ENCODE assay signal across 29 cellular contexts in genomic region chr15:27485265-27485664, GRCh38.
"Had no signal": no experiment of that assay in that cellular context is flagged by ENCODE, and none has a peak within 500 bp of the region (broad histone marks: within the 10 kb centered on the region; RNA-seq: fewer than 3 reads in every experiment).

No MANE protein-coding gene starts in this region.

- H3K4me1 Mint-ChIP-seq: activated B cell treated with CpG ODN at 0.5 μM for 24 hours; activated CD4-positive, alpha-beta T cell treated with anti-CD3 and anti-CD28 coated beads, Interleukin-2, amount 10 ng/mL, durations not matched to agents 24 days and 14 days; activated naive CD8-positive, alpha-beta T cell treated with anti-CD3 and anti-CD28 coated beads, Interleukin-2, amount 50 U/mL, for 24 hours had no signal

- H3K27ac ChIP-seq: ascending aorta, body of pancreas, SJSA1 had no signal

- H3K4me3 ChIP-seq: ascending aorta, body of pancreas, SJSA1 had no signal

- H3K4me1 ChIP-seq: ascending aorta, body of pancreas, SJSA1 had no signal

- H3K27me3 ChIP-seq: ascending aorta, body of pancreas, SJSA1 had no signal

- H3K36me3 ChIP-seq: ascending aorta, SJSA1 had no signal

- H3K27me3 Mint-ChIP-seq: activated B cell treated with CpG ODN at 0.5 μM for 24 hours; activated CD4-positive, alpha-beta T cell treated with anti-CD3 and anti-CD28 coated beads, Interleukin-2, amount 10 ng/mL, durations not matched to agents 24 days and 14 days; activated naive CD8-positive, alpha-beta T cell treated with anti-CD3 and anti-CD28 coated beads, Interleukin-2, amount 50 U/mL, for 24 hours had no signal

- ATAC-seq: activated naive CD4-positive, alpha-beta T cell treated with anti-CD3 and anti-CD28 coated beads, Interleukin-2, amount 50 U/mL, for 72 hours; activated naive CD8-positive, alpha-beta T cell treated with anti-CD3 and anti-CD28 coated beads, Interleukin-2, amount 50 U/mL, for 24 hours; activated T-cell treated with anti-CD3 and anti-CD28 coated beads, Interleukin-2, amount 50 U/mL, for 4 hours; body of pancreas; PC-3 had no signal

- H3K4me3 Mint-ChIP-seq: activated B cell treated with CpG ODN at 0.5 μM for 24 hours; activated CD4-positive, alpha-beta T cell treated with anti-CD3 and anti-CD28 coated beads, Interleukin-2, amount 10 ng/mL, durations not matched to agents 24 days and 14 days; activated naive CD8-positive, alpha-beta T cell treated with anti-CD3 and anti-CD28 coated beads, Interleukin-2, amount 50 U/mL, for 24 hours; activated T-cell treated with anti-CD3 and anti-CD28 coated beads, Interleukin-2, amount 50 U/mL, for 4 hours; T-helper 1 cell treated with Interleukin-12 subunit alpha and Interleukin-12 subunit beta and Interleukin-4 antibody, amounts not matched to agents 30 μg/mL and 1 μg/mL, for 36 hours had no signal

- H3K9me3 ChIP-seq: ascending aorta, body of pancreas, SJSA1 had no signal

- H3K27ac Mint-ChIP-seq: activated B cell treated with CpG ODN at 0.5 μM for 24 hours; activated CD4-positive, alpha-beta T cell treated with anti-CD3 and anti-CD28 coated beads, Interleukin-2, amount 10 ng/mL, durations not matched to agents 24 days and 14 days; activated naive CD4-positive, alpha-beta T cell treated with anti-CD3 and anti-CD28 coated beads, Interleukin-2, amount 50 U/mL, for 72 hours; activated naive CD8-positive, alpha-beta T cell treated with anti-CD3 and anti-CD28 coated beads, Interleukin-2, amount 50 U/mL, for 24 hours; T-helper 1 cell treated with Interleukin-12 subunit alpha and Interleukin-12 subunit beta and Interleukin-4 antibody, amounts not matched to agents 30 μg/mL and 1 μg/mL, for 36 hours had no signal

- DNase-seq: activated B cell treated with CpG ODN at 0.5 μM for 24 hours; activated CD4-positive, alpha-beta T cell treated with anti-CD3 and anti-CD28 coated beads for 1 hour; activated CD4-positive, alpha-beta T cell treated with anti-CD3 and anti-CD28 coated beads, Interleukin-2, amount 10 ng/mL, durations not matched to agents 24 days and 14 days; activated CD4-positive, alpha-beta T cell treated with anti-CD3 and anti-CD28 coated beads, Interleukin-2, amount 50 U/mL, for 48 hours; activated CD8-positive, alpha-beta memory T cell treated with anti-CD3 and anti-CD28 coated beads for 24 hours; activated effector memory CD4-positive, alpha-beta T cell treated with anti-CD3 and anti-CD28 coated beads, Interleukin-2, amount 50 U/mL, for 16 hours; activated naive CD4-positive, alpha-beta T cell treated with Interleukin-2 at 50 U/mL for 16 hours; activated naive CD8-positive, alpha-beta T cell treated with anti-CD3 and anti-CD28 coated beads, Interleukin-2, amount 50 U/mL, for 24 hours; activated T-cell treated with anti-CD3 and anti-CD28 coated beads, Interleukin-2, amount 50 U/mL, for 4 hours; amniotic stem cell; body of pancreas; central memory CD4-positive, alpha-beta T cell; Karpas-422; MM.1S; NCI-H1048; NCI-H146; NCI-H187 treated with DMSO at 0.1 percent for 48 hours; NCI-H2227 treated with DMSO at 0.1 percent for 48 hours; NCI-H446 treated with DMSO at 0.1 percent for 48 hours; NCI-H524 treated with DMSO at 0.1 percent for 48 hours; NCI-H774; NK-92 treated with Interleukin-12 subunit alpha and Interleukin-12 subunit beta, amount 100 ng/mL, for 24 hours; PC-3; SHP77; T-helper 9 cell had no signal
